ENCODE assay signal across 14 cellular contexts in the genomic region with DNA sequence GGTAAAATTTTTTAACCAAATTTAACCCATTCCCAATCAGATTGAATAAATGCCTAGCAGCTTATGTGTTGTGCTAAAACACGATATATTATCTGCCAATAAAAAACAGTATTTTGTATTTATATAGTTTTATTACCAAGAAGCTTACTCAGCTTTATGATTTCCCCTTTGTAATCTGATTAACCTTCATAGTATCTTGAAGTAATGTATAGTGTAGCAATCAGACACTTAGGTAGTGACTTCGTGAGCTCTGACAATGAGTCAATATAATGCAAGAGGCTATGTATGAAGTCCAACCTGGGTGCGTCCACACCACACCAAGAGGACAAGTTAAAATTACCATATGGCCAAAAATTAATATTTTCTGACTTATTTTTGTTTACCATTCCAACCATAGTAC. TPM values are rescaled to one million over a fixed set of nuclear protein-coding genes. Genes with fewer than 3 reads are reported as not detected.
DNase-seq lines count a peak whose midpoint lies in the region; ATAC-seq, FAIRE-seq and TF ChIP-seq lines count a peak whose summit lies in the region.
"Had no signal": no experiment of that assay in that cellular context is flagged by ENCODE, and none has a peak within 500 bp of the region (broad histone marks: within the 10 kb centered on the region; RNA-seq: fewer than 3 reads in every experiment).

No MANE protein-coding gene starts in this region.

- ATAC-seq in heart left ventricle: no peak
- no peak for ATAC-seq in left ventricle myocardium superior
- no peak for ATAC-seq in pancreas
- ATAC-seq in GM19324 (IDR thresholded peaks at IDR 0.05; ENCODE audit: low FRiP score, unreplicated experiment): no peak

- no peak for TF ChIP-seq CTCF in heart left ventricle (IDR thresholded peaks at IDR 0.05)
- no peak for TF ChIP-seq CTCF in pancreas (IDR thresholded peaks at IDR 0.05)

- DNase-seq in heart left ventricle (no peak), left ventricle myocardium superior (no peak), RKO (ENCODE audit: low spot score) (peak; percentile 31), epithelial cell of prostate (ENCODE audit: low read depth, low spot score) (no peak), pancreas (no peak), SHP77 (lab: John Stamatoyannopoulos, UW) (no peak)
- DNase-seq: midbrain; NCI-H524; retina; stimulated activated CD4-positive, alpha-beta T cell treated with anti-CD3 and anti-CD28 coated beads, Interleukin-2, amount 100 ng/mL, for 48 hours had no signal

- 79 to 88% (median 81%) methylated on average over 3 of the region's 3 CpGs for WGBS in heart left ventricle, 4 donors
- WGBS in pancreas, 2 donors: 65 to 76% methylated on average over 3 of the region's 3 CpGs

- no peaks in the 10 kb centered on the region for H3K27me3 ChIP-seq in heart left ventricle
- no peaks in the 10 kb centered on the region for H3K27me3 ChIP-seq in subcutaneous abdominal adipose tissue (ENCODE audit: control insufficient read depth in 5 of 5, insufficient read depth in 4 of 5, low read length in 5 of 5)
- no peaks in the 10 kb centered on the region for H3K27me3 ChIP-seq in pancreas

- H3K27ac ChIP-seq in heart left ventricle (peak overlapping the region in 7 of 12 donors; percentile 14 to 99 (median 95)), epithelial cell of prostate (peak overlapping the region; percentile 85), subcutaneous abdominal adipose tissue (ENCODE audit: low read depth, low read length) (peak overlapping the region; percentile 100), pancreas (no peak overlapping the region)

- TF ChIP-seq POLR2A in heart left ventricle (IDR thresholded peaks at IDR 0.05): no peak

- H3K9me3 ChIP-seq in heart left ventricle: no peaks in the 10 kb centered on the region
- no peaks in the 10 kb centered on the region for H3K9me3 ChIP-seq in subcutaneous abdominal adipose tissue (ENCODE audit: control insufficient read depth in 5 of 5, low read length in 5 of 5)
- no peaks in the 10 kb centered on the region for H3K9me3 ChIP-seq in pancreas

- H3K4me3 ChIP-seq in heart left ventricle (peak overlapping the region in 1 of 12 donors; percentile 87), subcutaneous abdominal adipose tissue (ENCODE audit: low read depth in 1 of 5, low read length in 5 of 5) (no peak overlapping the region), pancreas (no peak overlapping the region)

- intact Hi-C loops in heart left ventricle (cut with DNase I): loop anchor here in 1 of 10 donors (5.0 kb wide), 1 partner anchor 42 kb away; no protein-coding TSS in a partner anchor
- intact Hi-C loops in left ventricle myocardium superior (cut with micrococcal nuclease): no loop called here
- intact Hi-C loops in pancreas (cut with DNase I): no loop called here

- H3K9ac ChIP-seq in subcutaneous abdominal adipose tissue (ENCODE audit: low read length in 5 of 5): peak overlapping the region in 2 of 5 donors; percentile 4 to 39

- H3K4me1 ChIP-seq in heart left ventricle (peaks cover 0 to 48% (median 26%) of the 10 kb centered on the region in 12 donors), subcutaneous abdominal adipose tissue (ENCODE audit: control insufficient read depth in 5 of 5, insufficient read depth in 5 of 5, low read length in 5 of 5) (peaks cover 2 to 42% (median 38%) of the 10 kb centered on the region in 5 donors), pancreas (peaks cover 7 to 22% (median 16%) of the 10 kb centered on the region in 3 donors)

- peaks cover 0 to 1% (median 0%) of the 10 kb centered on the region in 9 donors for H3K36me3 ChIP-seq in heart left ventricle
- no peaks in the 10 kb centered on the region for H3K36me3 ChIP-seq in subcutaneous abdominal adipose tissue (ENCODE audit: control insufficient read depth in 5 of 5, insufficient read depth in 5 of 5, low read length in 5 of 5)
- peaks cover 0 to 2% (median 0%) of the 10 kb centered on the region in 3 donors for H3K36me3 ChIP-seq in pancreas

- FAIRE-seq in pancreas (lab: Jason Lieb, UNC): no peak
- FAIRE-seq: GM12892, urothelium cell line had no signal

RNA-seq across cellular contexts. Expression of gene CNBP, which starts 2.1 kb away (rescaled TPM):
- total RNA-seq in heart left ventricle (100 to 1,000 TPM; 388 to 743 (median 512) TPM), left ventricle myocardium superior (531 TPM), pancreas (100 to 1,000 TPM; 169 to 277 (median 182) TPM)
- polyA plus RNA-seq in heart left ventricle (100 to 1,000 TPM; 376 to 501 TPM), pancreas (100 to 1,000 TPM; 178 to 258 TPM)

RNA-seq across cellular contexts. Expression of gene ISY1, which starts 24.9 kb away (rescaled TPM):
- total RNA-seq in heart left ventricle (10 to 100 TPM; 14.9 to 31.2 (median 24.5) TPM), left ventricle myocardium superior (25.9 TPM), pancreas (10 to 100 TPM in 5 of 6 donors, 1 to 10 TPM in 1; 9.2 to 17.2 (median 14.6) TPM)
- polyA plus RNA-seq in heart left ventricle (10 to 100 TPM; 16.2 to 27.0 TPM), pancreas (10 to 100 TPM; 11.3 to 11.6 TPM)

Comparison
In these comparisons a context has a peak if more than half of its experiments do, and no peak if none do; other contexts are left out.
1. H3K27ac ChIP-seq: peak in heart left ventricle (7 of 12), epithelial cell of prostate (single experiment) and subcutaneous abdominal adipose tissue (single experiment); none in pancreas (0 of 4).